ENCODE assay signal across 17 cellular contexts in genomic region chr1:228006793-228007053, GRCh38. TPM values are rescaled to one million over a fixed set of nuclear protein-coding genes. Genes with fewer than 3 reads are reported as not detected.
DNase-seq lines count a peak whose midpoint lies in the region; ATAC-seq, FAIRE-seq and TF ChIP-seq lines count a peak whose summit lies in the region.
"Had no signal": no experiment of that assay in that cellular context is flagged by ENCODE, and none has a peak within 500 bp of the region (broad histone marks: within the 10 kb centered on the region; RNA-seq: fewer than 3 reads in every experiment).

Gene WNT3A, plus strand, starts transcription at chr1:228006998. Its CDS starts 131 bp downstream, at chr1:228007129.

- no peak for ATAC-seq in A549
- no peak for ATAC-seq in Panc1
- no peak for ATAC-seq in naive thymus-derived CD8-positive, alpha-beta T cell
- ATAC-seq: SK-N-SH treated with all-trans-retinoic acid at 6 μM for 48 hours had no signal

- FAIRE-seq in A549 (lab: Jason Lieb, UNC) = no peak

- H3K4me3 ChIP-seq in A549 (peak within 1 kb of the TSS; percentile 37), Panc1 (ENCODE audit: low read depth in 2 of 2, low read length in 2 of 2) (peak within 1 kb of the TSS; percentile 24 to 36), esophagus muscularis mucosa (peak within 1 kb of the TSS in 3 of 4 donors; percentile 14 to 20 (median 17))

- TF ChIP-seq RAD21 in A549 (conservative IDR thresholded peaks at IDR 0.05 in 1 of 2, IDR thresholded peaks at IDR 0.05 in 1 of 2) = no peak

- peak within 1 kb of the TSS in 1 of 2 experiments; percentile 30; a peak in 1 of 6 replicates for H3K27ac ChIP-seq in A549
- H3K27ac ChIP-seq in Panc1 (ENCODE audit: low read length) = no peak within 1 kb of the TSS
- no peak within 1 kb of the TSS for H3K27ac ChIP-seq in esophagus muscularis mucosa (replicated peaks in 1 of 4)
- H3K27ac ChIP-seq: neutrophil had no signal

- peaks cover 29% of the 10 kb centered on the region for H3K4me1 Mint-ChIP-seq in nephron progenitor cell
- H3K4me1 Mint-ChIP-seq in naive thymus-derived CD8-positive, alpha-beta T cell = peaks cover 7 to 27% (median 16%) of the 10 kb centered on the region in 4 donors

- in situ Hi-C loops in Panc1 (cut with HindIII; ENCODE audit: low pct_unique_long_range_greater_than_20kb, low sequenced_read_pairs) = no loop called here

- TF ChIP-seq CTCF in A549 (IDR thresholded peaks at IDR 0.05) = no peak
- TF ChIP-seq CTCF in Panc1 (IDR thresholded peaks at IDR 0.05) = no peak
- TF ChIP-seq CTCF in esophagus muscularis mucosa (IDR thresholded peaks at IDR 0.05) = no peak
- TF ChIP-seq CTCF in nephron progenitor cell (IDR thresholded peaks at IDR 0.05) = no peak

- POLR2A ChIA-PET in A549 (lab: Yijun Ruan, JAX) (no interaction called here), Panc1 (lab: Charles Lee) (no interaction called here)
- POLR2A ChIA-PET in naive thymus-derived CD8-positive, alpha-beta T cell (lab: Charles Lee) = no interaction called here

- no peaks in the 10 kb centered on the region for H3K36me3 Mint-ChIP-seq in nephron progenitor cell (ENCODE audit: low read depth)
- peaks cover 0 to 2% (median 0%) of the 10 kb centered on the region in 3 donors for H3K36me3 Mint-ChIP-seq in naive thymus-derived CD8-positive, alpha-beta T cell

- H3K36me3 ChIP-seq in Panc1 (ENCODE audit: control insufficient read depth, insufficient read depth, low read length) (no peaks in the 10 kb centered on the region; the same call in 1 of the 2 replicates), esophagus muscularis mucosa (no peaks in the 10 kb centered on the region)
- H3K36me3 ChIP-seq: neutrophil had no signal

- CTCF ChIA-PET in A549 (lab: Yijun Ruan, JAX) = interaction anchor here (1.2 to 3.1 kb wide), 6 partner anchors 8 to 103 kb away, joined by 3 to 13 read pairs (median 3); no protein-coding TSS in a partner anchor
- CTCF ChIA-PET in Panc1 (lab: Charles Lee) = interaction anchor here (0.6 to 0.7 kb wide), 2 partner anchors 66 to 300 kb away, joined by 4 to 6 read pairs; no protein-coding TSS in a partner anchor

- H3K9me3 Mint-ChIP-seq in nephron progenitor cell = no peaks in the 10 kb centered on the region
- H3K9me3 Mint-ChIP-seq in naive thymus-derived CD8-positive, alpha-beta T cell = no peaks in the 10 kb centered on the region

- DNase-seq in A549 (ENCODE audit: low read depth in 1 of 2, low spot score in 1 of 2) = no peak
- DNase-seq in Panc1 (ENCODE audit: low read depth, low spot score) = no peak
- no peak for DNase-seq in esophagus muscularis mucosa (ENCODE audit: extremely low spot score)
- no peak for DNase-seq in nephron progenitor cell
- no peak for DNase-seq in medulla oblongata (ENCODE audit: extremely low spot score)
- DNase-seq in NCI-H774 (lab: John Stamatoyannopoulos, UW) = no peak
- no peak for DNase-seq in naive thymus-derived CD8-positive, alpha-beta T cell
- DNase-seq in NCI-H226 = no peak
- DNase-seq: ACHN; Calu3; foreskin fibroblast; HCEC 1CT; kidney glomerular epithelial cell; NCI-H2107; NK-92 treated with Interleukin-12 subunit alpha and Interleukin-12 subunit beta, amount 100 ng/mL, for 24 hours had no signal

- H3K27ac Mint-ChIP-seq in nephron progenitor cell = no peak within 1 kb of the TSS
- no peak within 1 kb of the TSS for H3K27ac Mint-ChIP-seq in naive thymus-derived CD8-positive, alpha-beta T cell

- H3K9me3 ChIP-seq in A549 (no peaks in the 10 kb centered on the region), Panc1 (ENCODE audit: control insufficient read depth, insufficient read depth, low read depth, low read length) (no peaks in the 10 kb centered on the region), esophagus muscularis mucosa (no peaks in the 10 kb centered on the region)
- H3K9me3 ChIP-seq: neutrophil had no signal

- no peak for TF ChIP-seq EP300 in A549 (IDR thresholded peaks at IDR 0.05)
- TF ChIP-seq EP300 in esophagus muscularis mucosa (IDR thresholded peaks at IDR 0.05) = no peak

- WGBS in A549 (ENCODE audit: missing lambda C conversion rate) = no CpG with 5 or more reads among the region's 47 CpGs
- WGBS in esophagus muscularis mucosa = 1% methylated on average over 18 of the region's 47 CpGs

- no TSS peak for BruUV-seq in Panc1 (replicated peaks; lab: Mats Ljungman, UMichigan)

- peak within 1 kb of the TSS; percentile 63 for H3K4me3 Mint-ChIP-seq in nephron progenitor cell
- H3K4me3 Mint-ChIP-seq in naive thymus-derived CD8-positive, alpha-beta T cell = peak within 1 kb of the TSS in 4 of 10 donors; percentile 2 to 33 (median 18)

- H3K4me1 ChIP-seq in A549 = peaks cover 4% of the 10 kb centered on the region; the same call in 1 of the 3 replicates
- no peaks in the 10 kb centered on the region; the same call in 1 of the 2 replicates for H3K4me1 ChIP-seq in Panc1 (ENCODE audit: control insufficient read depth, insufficient read depth, low read length)
- peaks cover 0 to 26% (median 17%) of the 10 kb centered on the region in 4 donors for H3K4me1 ChIP-seq in esophagus muscularis mucosa

- H3K27me3 Mint-ChIP-seq in nephron progenitor cell (ENCODE audit: low read depth, poor library complexity) = peaks cover 94% of the 10 kb centered on the region
- H3K27me3 Mint-ChIP-seq in naive thymus-derived CD8-positive, alpha-beta T cell = peaks cover 9 to 79% (median 48%) of the 10 kb centered on the region in 5 donors

- H3K27me3 ChIP-seq in Panc1 (ENCODE audit: control insufficient read depth, insufficient read depth, low read length) (peaks cover 15% of the 10 kb centered on the region; the same call in 1 of the 2 replicates), esophagus muscularis mucosa (peaks cover 0 to 95% (median 36%) of the 10 kb centered on the region in 4 donors)

- no peak for TF ChIP-seq POLR2A in A549 (IDR thresholded peaks at IDR 0.05; ENCODE audit: low read length)
- TF ChIP-seq POLR2A in esophagus muscularis mucosa (IDR thresholded peaks at IDR 0.05; ENCODE audit: low read depth) = no peak

- intact Hi-C loops in Panc1 (cut with micrococcal nuclease; ENCODE audit: unreplicated experiment) (no loop called here), esophagus muscularis mucosa (cut with DNase I) (no loop called here)

- H3K4me2 ChIP-seq in A549 = peak within 1 kb of the TSS; percentile 73

TF ChIP-seq in A549, 52 proteins besides CTCF, POLR2A, EP300 and RAD21 (continues in another document):
- TF ChIP-seq PHF8 (IDR thresholded peaks at IDR 0.05; ENCODE audit: borderline replicate concordance, low read depth) (no peak), TFCP2L1 (CRISPR knock-in tag; IDR thresholded peaks at IDR 0.05) (no peak), PBX3 (IDR thresholded peaks at IDR 0.05) (no peak), KDM5A (IDR thresholded peaks at IDR 0.05) (no peak), ZSCAN20 (CRISPR knock-in tag; IDR thresholded peaks at IDR 0.05) (no peak), NR3C1 (IDR thresholded peaks at IDR 0.05) (no peak), CEBPB (IDR thresholded peaks at IDR 0.05) (no peak), REST (IDR thresholded peaks at IDR 0.05) (no peak), USF2 (IDR thresholded peaks at IDR 0.05) (no peak)

RNA-seq across cellular contexts. Expression of gene WNT3A, which starts in this region (rescaled TPM):
- not detected in 2 replicates for polyA plus RNA-seq in A549 (2011; rRNA removed)
- polyA plus RNA-seq in A549 (2012; cell fraction: cytosol; rRNA removed) = 0.01 TPM in 1 of 2 replicates, not detected in the other
- polyA plus RNA-seq in A549 (2012; cell fraction: nucleus; rRNA removed) = 0.02 TPM in 1 of 2 replicates, not detected in the other
- polyA plus RNA-seq in A549 (2017; fragmentation: RNase III; extraction: RNeasy Plus Mini Kit Qiagen cat#74134 plus additional on column Dnase treatment) = not detected in 3 replicates
- not detected in 2 replicates for polyA minus RNA-seq in A549 (2011; rRNA and poly(A)+ RNA removed)
- total RNA-seq in Panc1 (2021; ENCODE audit: unreplicated experiment) = not detected
- polyA plus RNA-seq in Panc1 (2012; ENCODE audit: insufficient read length) = not detected
- total RNA-seq in esophagus muscularis mucosa = not detected
- not detected for total RNA-seq in naive thymus-derived CD8-positive, alpha-beta T cell
- not detected for polyA plus RNA-seq in naive thymus-derived CD8-positive, alpha-beta T cell
- total RNA-seq: Calu3 had no signal
